ENCODE assay signal across 16 cellular contexts in genomic region chr5:172076783-172077244, GRCh38.
DNase-seq lines count a peak whose midpoint lies in the region; ATAC-seq and TF ChIP-seq lines count a peak whose summit lies in the region.
"Had no signal": no experiment of that assay in that cellular context is flagged by ENCODE, and none has a peak within 500 bp of the region (broad histone marks: within the 10 kb centered on the region; RNA-seq: fewer than 3 reads in every experiment).

No MANE protein-coding gene starts in this region.

- WGBS in mesenchymal stem cell: 66% methylated on average over 10 of the region's 10 CpGs

- H3K27me3 Mint-ChIP-seq in effector memory CD8-positive, alpha-beta T cell: no peaks in the 10 kb centered on the region
- H3K27me3 Mint-ChIP-seq: B cell had no signal

- peaks cover 16 to 54% of the 10 kb centered on the region in 2 experiments for H3K36me3 ChIP-seq in mesenchymal stem cell (ENCODE audit: control insufficient read depth in 1 of 2, insufficient read depth in 2 of 2, low read depth in 1 of 2, low read length in 2 of 2)
- H3K36me3 ChIP-seq: WERI-Rb-1 had no signal

- H2AFZ ChIP-seq in mesenchymal stem cell (ENCODE audit: low read depth, low read length): no peak overlapping the region

- TF ChIP-seq CTCF in HFF-Myc (IDR thresholded peaks at IDR 0.05; ENCODE audit: low read depth, low read length, missing control alignments): no peak
- no peak for TF ChIP-seq CTCF in cardiac fibroblast (IDR thresholded peaks at IDR 0.05; ENCODE audit: low read depth, low read length)

- no peaks in the 10 kb centered on the region for H3K9me3 Mint-ChIP-seq in effector memory CD8-positive, alpha-beta T cell
- H3K9me3 Mint-ChIP-seq: activated T-helper 1 cell treated with anti-CD3 and anti-CD28 coated beads, Interleukin-12 subunit alpha, Interleukin-12 subunit beta, Interleukin-2, Interleukin-4 antibody, amounts not matched to agents 30 ng/mL and 10 ng/mL and 1 ng/mL, durations not matched to agents 14 hours and 24 hours and 36 hours had no signal

- no peak overlapping the region for H2BK15ac ChIP-seq in mesenchymal stem cell (ENCODE audit: low read depth, poor library complexity, severe bottlenecking)

- no peak overlapping the region for H3K4me3 Mint-ChIP-seq in effector memory CD8-positive, alpha-beta T cell
- H3K4me3 Mint-ChIP-seq: activated T-helper 1 cell treated with anti-CD3 and anti-CD28 coated beads, Interleukin-12 subunit alpha, Interleukin-12 subunit beta, Interleukin-2, Interleukin-4 antibody, amounts not matched to agents 30 ng/mL and 10 ng/mL and 1 ng/mL, durations not matched to agents 14 hours and 24 hours and 36 hours; B cell had no signal

- H4K8ac ChIP-seq in mesenchymal stem cell (ENCODE audit: low read length): no peak overlapping the region

- H3K4me1 Mint-ChIP-seq in effector memory CD8-positive, alpha-beta T cell (ENCODE audit: low read depth in 2 of 2): peaks cover 20 to 24% of the 10 kb centered on the region in 2 donors

- no peak overlapping the region for H3K4me2 ChIP-seq in mesenchymal stem cell (ENCODE audit: low read length, poor library complexity, severe bottlenecking)

- H3K27ac Mint-ChIP-seq in effector memory CD8-positive, alpha-beta T cell: no peak overlapping the region
- H3K27ac Mint-ChIP-seq: activated T-helper 1 cell treated with anti-CD3 and anti-CD28 coated beads, Interleukin-12 subunit alpha, Interleukin-12 subunit beta, Interleukin-2, Interleukin-4 antibody, amounts not matched to agents 30 ng/mL and 10 ng/mL and 1 ng/mL, durations not matched to agents 14 hours and 24 hours and 36 hours; B cell had no signal

- H3K27ac ChIP-seq in mesenchymal stem cell (ENCODE audit: low read length, poor library complexity, severe bottlenecking): peak overlapping the region; percentile 48
- H3K27ac ChIP-seq: coronary artery, tibial artery, WERI-Rb-1 had no signal

- H3K4me3 ChIP-seq in HFF-Myc (replicated peaks; ENCODE audit: low read depth, low read length): no peak overlapping the region
- H3K4me3 ChIP-seq in cardiac fibroblast (replicated peaks in 1 of 2; ENCODE audit: low read depth in 2 of 2, low read length in 2 of 2): no peak overlapping the region
- H3K4me3 ChIP-seq in mesenchymal stem cell (ENCODE audit: insufficient read depth in 1 of 2, low read depth in 1 of 2, low read length in 2 of 2): peak overlapping the region in 1 of 2 experiments; percentile 45
- H3K4me3 ChIP-seq: coronary artery, heart left ventricle, tibial artery had no signal

- no peak overlapping the region for H3K14ac ChIP-seq in mesenchymal stem cell (ENCODE audit: low read length in 2 of 2)

- H3K4me1 ChIP-seq in mesenchymal stem cell (ENCODE audit: control insufficient read depth, insufficient read depth, low read depth, low read length): peaks cover 16% of the 10 kb centered on the region

- H3K9ac ChIP-seq in mesenchymal stem cell (ENCODE audit: low read length): peak overlapping the region; percentile 44

- H3K27me3 ChIP-seq in mesenchymal stem cell (ENCODE audit: control insufficient read depth in 1 of 2, insufficient read depth in 1 of 2, low read length in 2 of 2): no peaks in the 10 kb centered on the region
- H3K27me3 ChIP-seq: heart left ventricle, tibial artery had no signal

- H3K79me1 ChIP-seq in mesenchymal stem cell (replicated peaks; ENCODE audit: low read length, poor library complexity, severe bottlenecking): peaks cover 8% of the 10 kb centered on the region

- H2AK5ac ChIP-seq in mesenchymal stem cell (ENCODE audit: low read length, severe bottlenecking): no peak overlapping the region

- ATAC-seq in GM21390 (IDR thresholded peaks at IDR 0.05; ENCODE audit: unreplicated experiment) (no peak), HG02678 (IDR thresholded peaks at IDR 0.05; ENCODE audit: unreplicated experiment) (no peak)
- no peak for ATAC-seq in effector memory CD8-positive, alpha-beta T cell (replicated peaks)
- ATAC-seq: heart left ventricle had no signal

- H4K91ac ChIP-seq in mesenchymal stem cell (ENCODE audit: low read length): no peak overlapping the region

- no peak overlapping the region for H3K4ac ChIP-seq in mesenchymal stem cell (ENCODE audit: low read depth in 1 of 2, low read length in 2 of 2)

- peak overlapping the region in 1 of 2 experiments; percentile 26 for H3K18ac ChIP-seq in mesenchymal stem cell (ENCODE audit: low read depth in 1 of 2, low read length in 2 of 2)

- H3K23ac ChIP-seq in mesenchymal stem cell (ENCODE audit: low read length in 2 of 2): no peak overlapping the region

- peaks cover 87% of the 10 kb centered on the region for H3K36me3 Mint-ChIP-seq in effector memory CD8-positive, alpha-beta T cell (ENCODE audit: insufficient read depth)

- no peak overlapping the region for H2BK120ac ChIP-seq in mesenchymal stem cell (ENCODE audit: low read depth, low read length)

- H3K9me3 ChIP-seq in mesenchymal stem cell (ENCODE audit: control insufficient read depth, low read length): no peaks in the 10 kb centered on the region
- H3K9me3 ChIP-seq: heart left ventricle, tibial artery had no signal

- DNase-seq in AG08395 (ENCODE audit: low spot score) (peak; percentile 66), HFF-Myc (ENCODE audit: extremely low read depth, low read depth) (peak; percentile 7), cardiac fibroblast (ENCODE audit: low read depth in 2 of 2) (peak; percentile 34 to 54), mesenchymal stem cell (peak; percentile 57), middle frontal gyrus (ENCODE audit: extremely low spot score, low spot score) (no peak)
- DNase-seq in effector memory CD8-positive, alpha-beta T cell: no peak
- DNase-seq: heart left ventricle, NCI-H2107, RPMI8226, WERI-Rb-1 had no signal

- no peak overlapping the region for H2BK12ac ChIP-seq in mesenchymal stem cell (ENCODE audit: low read length in 2 of 2)

- H2BK5ac ChIP-seq in mesenchymal stem cell (ENCODE audit: low read depth, low read length, poor library complexity, severe bottlenecking): no peak overlapping the region

Comparison
In these comparisons a context has a peak if more than half of its experiments do, and no peak if none do; other contexts are left out.
1. DNase-seq: peak in AG08395 (single experiment), HFF-Myc (single experiment), cardiac fibroblast (2 of 2) and mesenchymal stem cell (single experiment); none in middle frontal gyrus (single experiment) and effector memory CD8-positive, alpha-beta T cell (0 of 3).